In the genomic region with DNA sequence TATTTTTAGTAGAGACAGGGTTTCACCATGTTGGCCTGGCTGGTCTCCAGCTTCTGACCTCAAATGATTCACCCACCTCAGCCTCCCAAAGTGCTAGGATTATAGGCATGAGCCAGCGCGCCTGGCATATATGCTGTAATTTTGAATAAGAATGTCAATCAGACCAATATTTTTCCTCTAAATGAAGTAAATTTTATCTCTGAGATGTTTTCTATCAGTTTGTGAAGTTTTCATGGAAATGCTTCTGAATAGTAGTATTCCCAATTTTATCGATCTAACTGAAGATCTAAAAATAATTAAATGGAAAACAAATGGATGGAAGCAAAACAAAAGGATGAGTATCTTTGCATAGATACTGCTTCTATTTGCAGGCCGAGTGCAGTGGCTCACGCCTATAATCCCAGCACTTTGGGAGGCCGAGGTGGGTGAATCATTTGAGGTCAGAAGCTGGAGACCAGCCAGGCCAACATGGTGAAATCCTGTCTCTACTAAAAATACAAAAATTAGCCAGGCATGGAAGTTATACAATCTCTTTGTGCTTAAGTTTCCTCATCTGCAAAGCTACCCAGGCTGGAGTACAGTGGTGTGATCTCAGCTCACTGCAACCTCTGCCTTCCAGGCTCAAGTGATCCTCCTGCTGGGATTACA, we compare ENCODE assay signal across 1 cellular context.
TF ChIP-seq lines count a peak whose summit lies in the region.
"Not testable (repeated sequence)": the region's sequence is repeated elsewhere in the genome, so short reads cannot be mapped to it uniquely, and the experiment has no call there.

No MANE protein-coding gene starts in this region.

TF ChIP-seq in K562, 482 proteins besides CTCF, POLR2A, EP300 and RAD21 (continued from another document):
- peak; percentile 18; the same call in 1 of the 2 replicates for TF ChIP-seq JUND (IDR thresholded peaks at IDR 0.05; ENCODE audit: borderline replicate concordance, low read depth, low read length)
- not testable (repeated sequence) for TF ChIP-seq JUND (tag; IDR thresholded peaks at IDR 0.05; ENCODE audit: borderline replicate concordance, low read depth, low read length)
